Comparison of ENCODE assay signal across 20 cellular contexts in the genomic region with DNA sequence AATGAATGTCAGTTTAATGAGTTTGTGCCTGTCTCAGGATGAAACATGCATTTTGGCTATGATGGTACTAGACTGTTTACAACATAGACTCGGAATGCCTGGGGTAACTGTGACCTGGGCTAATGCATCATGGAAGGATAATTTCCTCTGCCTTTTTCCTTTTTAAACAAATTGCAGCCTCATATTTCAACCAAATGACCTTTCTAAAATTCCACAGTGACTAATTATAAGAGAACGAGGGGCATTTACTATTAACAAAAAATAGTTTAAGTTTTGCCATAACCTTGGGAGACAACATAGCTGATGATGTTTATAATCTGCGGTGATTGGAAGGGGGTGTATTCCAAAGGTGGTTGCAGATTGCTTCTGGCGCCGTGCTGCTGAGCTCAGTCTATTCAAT.
"Had no signal": no experiment of that assay in that cellular context is flagged by ENCODE, and none has a peak within 500 bp of the region (broad histone marks: within the 10 kb centered on the region; RNA-seq: fewer than 3 reads in every experiment).

No MANE protein-coding gene starts in this region.

- H3K4me1 Mint-ChIP-seq: activated T-helper 17 cell treated with anti-CD3 and anti-CD28 coated beads, Interleukin-2, amount 50 U/mL, for 72 hours; natural killer cell; stimulated activated naive B cell treated with anti-CD40 and anti-IgM and Interleukin-4, amounts not matched to agents 10 μg/mL and 1 μg/mL and 100 μg/mL, for 72 hours had no signal

- H3K27ac Mint-ChIP-seq: activated naive CD4-positive, alpha-beta T cell treated with anti-CD3 and anti-CD28 coated beads for 36 hours; activated T-helper 17 cell treated with anti-CD3 and anti-CD28 coated beads, Interleukin-2, amount 50 U/mL, for 72 hours; effector memory CD8-positive, alpha-beta T cell; natural killer cell; stimulated activated naive B cell treated with anti-CD40 and anti-IgM and Interleukin-4, amounts not matched to agents 10 μg/mL and 1 μg/mL and 100 μg/mL, for 72 hours; T-helper 1 cell treated with Interleukin-12 subunit alpha and Interleukin-12 subunit beta and Interleukin-4 antibody, amounts not matched to agents 30 μg/mL and 1 μg/mL, for 36 hours had no signal

- H3K9me3 ChIP-seq: body of pancreas, psoas muscle, right lobe of liver, spleen had no signal

- FAIRE-seq: islet of Langerhans had no signal

- H3K4me1 ChIP-seq: psoas muscle, right lobe of liver, spleen had no signal

- H3K36me3 Mint-ChIP-seq: natural killer cell; stimulated activated naive B cell treated with anti-CD40 and anti-IgM and Interleukin-4, amounts not matched to agents 10 μg/mL and 1 μg/mL and 100 μg/mL, for 72 hours had no signal

- H3K4me3 ChIP-seq: body of pancreas, psoas muscle, right lobe of liver, spleen had no signal

- H3K4me3 Mint-ChIP-seq: activated naive CD4-positive, alpha-beta T cell treated with anti-CD3 and anti-CD28 coated beads for 36 hours; activated T-helper 17 cell treated with anti-CD3 and anti-CD28 coated beads, Interleukin-2, amount 50 U/mL, for 72 hours; effector memory CD8-positive, alpha-beta T cell; natural killer cell; stimulated activated naive B cell treated with anti-CD40 and anti-IgM and Interleukin-4, amounts not matched to agents 10 μg/mL and 1 μg/mL and 100 μg/mL, for 72 hours; T-helper 1 cell treated with Interleukin-12 subunit alpha and Interleukin-12 subunit beta and Interleukin-4 antibody, amounts not matched to agents 30 μg/mL and 1 μg/mL, for 36 hours had no signal

- H3K36me3 ChIP-seq: right lobe of liver, spleen had no signal

- H3K27me3 Mint-ChIP-seq: activated T-helper 17 cell treated with anti-CD3 and anti-CD28 coated beads, Interleukin-2, amount 50 U/mL, for 72 hours; effector memory CD8-positive, alpha-beta T cell; stimulated activated naive B cell treated with anti-CD40 and anti-IgM and Interleukin-4, amounts not matched to agents 10 μg/mL and 1 μg/mL and 100 μg/mL, for 72 hours had no signal

- H3K27ac ChIP-seq: body of pancreas, psoas muscle, right lobe of liver, spleen had no signal

- DNase-seq: activated CD4-positive, alpha-beta T cell treated with anti-CD3 and anti-CD28 coated beads for 48 hours; activated naive CD4-positive, alpha-beta T cell treated with anti-CD3 and anti-CD28 coated beads for 36 hours; activated T-cell treated with anti-CD3 and anti-CD28 coated beads for 4 hours; body of pancreas; central memory CD4-positive, alpha-beta T cell; cortex of kidney; effector memory CD8-positive, alpha-beta T cell; foreskin melanocyte; head of caudate nucleus; mammary epithelial cell; natural killer cell; psoas muscle; right lobe of liver; spleen; stimulated activated CD4-positive, alpha-beta T cell treated with anti-CD3 and anti-CD28 coated beads, Interleukin-1b, Interleukin-23, amount 100 ng/mL, for 48 hours; stimulated activated naive B cell treated with anti-CD40 and anti-IgM and Interleukin-4, amounts not matched to agents 10 μg/mL and 1 μg/mL and 100 μg/mL, for 72 hours; trophoblast cell had no signal

- H3K9me3 Mint-ChIP-seq: activated naive CD4-positive, alpha-beta T cell treated with anti-CD3 and anti-CD28 coated beads for 36 hours had no signal

- H3K27me3 ChIP-seq: body of pancreas, right lobe of liver, spleen had no signal
